ENCODE assay signal across 6 cellular contexts in the genomic region with DNA sequence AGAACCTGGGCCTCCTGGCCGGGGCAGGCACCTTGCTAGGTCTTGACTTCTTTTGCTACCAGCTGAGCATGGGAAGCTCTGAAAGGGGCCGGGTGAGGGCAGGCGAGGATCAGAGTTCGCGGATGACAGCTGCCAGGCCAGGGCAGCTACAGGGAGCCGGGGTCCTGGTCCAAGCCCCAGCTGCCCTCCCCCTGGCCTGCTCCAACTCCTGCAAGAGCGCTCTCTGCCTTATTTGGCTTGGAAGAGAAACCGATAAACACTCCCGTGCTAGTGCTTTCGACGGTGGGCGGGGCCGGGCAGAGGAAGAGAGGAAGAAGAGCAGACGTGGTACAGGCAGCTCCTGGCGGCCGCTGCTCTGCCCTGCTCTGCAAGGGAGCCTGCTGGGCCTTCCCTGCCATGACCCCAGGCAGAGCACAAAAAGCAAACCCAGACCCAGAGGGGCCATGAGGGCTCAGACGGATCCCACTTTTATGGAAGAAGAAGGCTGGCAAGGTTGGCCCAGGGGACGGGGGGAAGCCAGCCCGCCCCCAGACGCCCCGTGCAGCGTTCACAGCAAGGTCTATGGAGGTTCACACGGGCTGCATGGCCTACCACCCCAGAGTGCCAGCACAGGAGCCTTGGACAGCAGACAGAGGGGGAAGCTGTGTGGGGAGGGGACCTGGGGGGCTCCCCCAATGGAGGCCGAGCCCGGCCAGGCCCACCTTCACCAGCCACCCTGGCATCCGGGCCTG. TPM values are rescaled to one million over a fixed set of nuclear protein-coding genes. Genes with fewer than 3 reads are reported as not detected.
DNase-seq lines count a peak whose midpoint lies in the region; ATAC-seq and TF ChIP-seq lines count a peak whose summit lies in the region.

No MANE protein-coding gene starts in this region.

- H3K9me3 Mint-ChIP-seq in activated naive CD4-positive, alpha-beta T cell treated with anti-CD3 and anti-CD28 coated beads for 36 hours, result no peaks in the 10 kb centered on the region

- H3K36me3 Mint-ChIP-seq in activated naive CD4-positive, alpha-beta T cell treated with anti-CD3 and anti-CD28 coated beads for 36 hours (ENCODE audit: low read depth), result peaks cover 1% of the 10 kb centered on the region

- no peak overlapping the region for H3K4me3 Mint-ChIP-seq in activated naive CD4-positive, alpha-beta T cell treated with anti-CD3 and anti-CD28 coated beads for 36 hours

- peak; percentile 33 for DNase-seq in MV-4-11 (lab: John Stamatoyannopoulos, UW)
- peak; percentile 60 for DNase-seq in activated naive CD4-positive, alpha-beta T cell treated with anti-CD3 and anti-CD28 coated beads for 36 hours
- DNase-seq in ovary, result peak; percentile 56 to 85 (median 71)
- DNase-seq in NCI-H187 (lab: John Stamatoyannopoulos, UW), result no peak

- WGBS in ovary, 3 donors, result 25 to 36% (median 34%) methylated on average over 23 to 26 of the region's 26 CpGs

- H3K4me1 Mint-ChIP-seq in activated naive CD4-positive, alpha-beta T cell treated with anti-CD3 and anti-CD28 coated beads for 36 hours (ENCODE audit: low read depth), result peaks cover 11% of the 10 kb centered on the region

- H3K27ac ChIP-seq in ovary, result peak overlapping the region; percentile 5 to 45

- no peak overlapping the region for H3K27ac Mint-ChIP-seq in activated naive CD4-positive, alpha-beta T cell treated with anti-CD3 and anti-CD28 coated beads for 36 hours

- CTCF ChIA-PET in activated naive CD4-positive, alpha-beta T cell treated with anti-CD3 and anti-CD28 coated beads for 36 hours (lab: Charles Lee), result interaction anchor here (1.1 to 1.3 kb wide), 3 partner anchors 15 to 37 kb away, joined by 4 to 6 read pairs (median 4); no protein-coding TSS in a partner anchor

- no peaks in the 10 kb centered on the region for H3K27me3 Mint-ChIP-seq in activated naive CD4-positive, alpha-beta T cell treated with anti-CD3 and anti-CD28 coated beads for 36 hours (ENCODE audit: low read depth)

- no peak for TF ChIP-seq POLR2A in ovary (IDR thresholded peaks at IDR 0.05)

- TF ChIP-seq EP300 in ovary (IDR thresholded peaks at IDR 0.05), result no peak

- H3K27me3 ChIP-seq in ovary, result no peaks in the 10 kb centered on the region

- H3K36me3 ChIP-seq in ovary, result no peaks in the 10 kb centered on the region

- intact Hi-C loops in activated naive CD4-positive, alpha-beta T cell treated with anti-CD3 and anti-CD28 coated beads for 36 hours (cut with micrococcal nuclease), result no loop called here
- intact Hi-C loops in ovary (cut with DNase I), result no loop called here

- peaks cover 10% of the 10 kb centered on the region for H3K4me1 ChIP-seq in ovary (ENCODE audit: insufficient read depth)

- ATAC-seq in GM19395 (IDR thresholded peaks at IDR 0.05; ENCODE audit: unreplicated experiment) (no peak), HG02642 (IDR thresholded peaks at IDR 0.05; ENCODE audit: poor library complexity, unreplicated experiment) (no peak)

- no peaks in the 10 kb centered on the region for H3K9me3 ChIP-seq in ovary

- H3K4me3 ChIP-seq in ovary, result peak overlapping the region; percentile 3

- TF ChIP-seq CTCF in ovary (IDR thresholded peaks at IDR 0.05), result no peak

RNA-seq across cellular contexts. Expression of a gene that starts 25.6 kb away (rescaled TPM):
- total RNA-seq in activated naive CD4-positive, alpha-beta T cell treated with anti-CD3 and anti-CD28 coated beads for 36 hours, result 10 to 100 TPM; 78.2 to 80.1 TPM
- 10 to 100 TPM; 27.8 to 93.5 (median 49.1) TPM for total RNA-seq in ovary
- polyA plus RNA-seq in ovary, result 10 to 100 TPM; 13.0 to 62.1 TPM

RNA-seq across cellular contexts. Expression of a gene that starts 44.2 kb away (rescaled TPM):
- total RNA-seq in activated naive CD4-positive, alpha-beta T cell treated with anti-CD3 and anti-CD28 coated beads for 36 hours, result 100 to 1,000 TPM; 223 to 231 TPM
- total RNA-seq in ovary, result 1 to 10 TPM in 4 of 7 donors, under 1 TPM in 2, not detected in 1; 0.66 to 3.2 (median 1.5) TPM
- polyA plus RNA-seq in ovary, result under 1 TPM; 0.18 to 0.56 TPM

RNA-seq across cellular contexts. Expression of a gene that starts 52.3 kb away (rescaled TPM):
- total RNA-seq in activated naive CD4-positive, alpha-beta T cell treated with anti-CD3 and anti-CD28 coated beads for 36 hours, result 100 to 1,000 TPM; 314 TPM
- 100 to 1,000 TPM in 2 of 7 donors, 10 to 100 TPM in 5; 51.3 to 150 (median 74.1) TPM for total RNA-seq in ovary
- 10 to 100 TPM; 12.7 to 76.9 TPM for polyA plus RNA-seq in ovary

RNA-seq across cellular contexts. Expression of a gene that starts 53.1 kb away (rescaled TPM):
- total RNA-seq in activated naive CD4-positive, alpha-beta T cell treated with anti-CD3 and anti-CD28 coated beads for 36 hours, result 10 to 100 TPM; 46.1 to 48.1 TPM
- total RNA-seq in ovary, result 10 to 100 TPM in 6 of 7 donors, 1 to 10 TPM in 1; 8.2 to 36.5 (median 20.5) TPM
- polyA plus RNA-seq in ovary, result 10 to 100 TPM in 1 of 2 donors, under 1 TPM in 1; 0.45 to 12.9 TPM

RNA-seq across cellular contexts. Expression of a gene that starts 53.2 kb away (rescaled TPM):
- 10 to 100 TPM; 33.6 to 35.3 TPM for total RNA-seq in activated naive CD4-positive, alpha-beta T cell treated with anti-CD3 and anti-CD28 coated beads for 36 hours
- 10 to 100 TPM; 17.3 to 26.5 (median 22.2) TPM for total RNA-seq in ovary
- polyA plus RNA-seq in ovary, result 10 to 100 TPM in 1 of 2 donors, 1 to 10 TPM in 1; 4.7 to 14.0 TPM

Comparison
In these comparisons a context has a peak if more than half of its experiments do, and no peak if none do; other contexts are left out.
1. DNase-seq: peak in MV-4-11 (single experiment), activated naive CD4-positive, alpha-beta T cell treated with anti-CD3 and anti-CD28 coated beads for 36 hours (single experiment) and ovary (5 of 5); none in NCI-H187 (0 of 2).
2. RNA of a gene that starts 44.2 kb away (total RNA-seq): 223 to 231 TPM in activated naive CD4-positive, alpha-beta T cell treated with anti-CD3 and anti-CD28 coated beads for 36 hours; 0.66 to 3.2 TPM in ovary; every median in the first group is over 10 times any median in the second.